1 cellular context compared by ENCODE assay signal in genomic region chr2:27021253-27021801, GRCh38.
TF ChIP-seq lines count a peak whose summit lies in the region.

No MANE protein-coding gene starts in this region.

TF ChIP-seq in HepG2, 621 proteins besides CTCF, POLR2A, EP300 and RAD21:
- TF ChIP-seq PHF21A (CRISPR knock-in tag; IDR thresholded peaks at IDR 0.05) (peak; percentile 24; the same call in 1 of the 2 replicates), HES4 (CRISPR knock-in tag; IDR thresholded peaks at IDR 0.05; ENCODE audit: borderline replicate concordance) (no peak)
